ENCODE assay signal across 1 cellular context in genomic region chr7:108570146-108570755, GRCh38.
TF ChIP-seq lines count a peak whose summit lies in the region.

No MANE protein-coding gene starts in this region.

TF ChIP-seq in HepG2, 621 proteins besides CTCF, POLR2A, EP300 and RAD21 (continued from another document):
- TF ChIP-seq ZXDC (CRISPR knock-in tag; IDR thresholded peaks at IDR 0.05) (0 out of 2 replicates have a peak, but pooled peaks have one; percentile 36), ISX (CRISPR knock-in tag; conservative IDR thresholded peaks at IDR 0.05) (0 out of 2 replicates have a peak, but pooled peaks have one; percentile 43), ZNF605 (CRISPR knock-in tag; IDR thresholded peaks at IDR 0.05) (0 out of 2 replicates have a peak, but pooled peaks have one; percentile 5), KLF9 (CRISPR knock-in tag; IDR thresholded peaks at IDR 0.05; ENCODE audit: low read depth) (no peak), SRSF1 (optimal IDR thresholded peaks at IDR 0.05; ENCODE audit: low read depth, low read length) (peak; percentile 56), AGO2 (optimal IDR thresholded peaks at IDR 0.05; ENCODE audit: low read depth, low read length) (peak; percentile 52), ELK4 (CRISPR knock-in tag; IDR thresholded peaks at IDR 0.05; ENCODE audit: borderline replicate concordance) (0 out of 2 replicates have a peak, but pooled peaks have one; percentile 32), RNF219 (CRISPR knock-in tag; IDR thresholded peaks at IDR 0.05) (0 out of 2 replicates have a peak, but pooled peaks have one; percentile 63), ZNF691 (CRISPR knock-in tag; IDR thresholded peaks at IDR 0.05; ENCODE audit: borderline replicate concordance, low read depth) (0 out of 2 replicates have a peak, but pooled peaks have one; percentile 3), U2AF1 (optimal IDR thresholded peaks at IDR 0.05; ENCODE audit: low read depth, low read length) (peak; percentile 37), ZNF761 (CRISPR knock-in tag; conservative IDR thresholded peaks at IDR 0.05) (no peak), ZFP91 (CRISPR knock-in tag; IDR thresholded peaks at IDR 0.05; ENCODE audit: borderline replicate concordance) (0 out of 2 replicates have a peak, but pooled peaks have one; percentile 36), ZNF770 (CRISPR knock-in tag; IDR thresholded peaks at IDR 0.05) (peak; percentile 32; the same call in 1 of the 2 replicates), ZFP36 (IDR thresholded peaks at IDR 0.05; ENCODE audit: borderline replicate concordance, low read depth, low read length, partially characterized antibody) (no peak), ZNF512 (CRISPR knock-in tag; IDR thresholded peaks at IDR 0.05) (0 out of 2 replicates have a peak, but pooled peaks have one; percentile 14), ARID3A (IDR thresholded peaks at IDR 0.05; ENCODE audit: low read depth, low read length) (0 out of 2 replicates have a peak, but pooled peaks have one; percentile 1), FOXK2 (IDR thresholded peaks at IDR 0.05) (no peak), ZNF782 (CRISPR knock-in tag; IDR thresholded peaks at IDR 0.05; ENCODE audit: borderline replicate concordance) (no peak), GFI1 (CRISPR knock-in tag; IDR thresholded peaks at IDR 0.05; ENCODE audit: borderline replicate concordance) (peak; percentile 54; the same call in 1 of the 2 replicates), ZNF17 (CRISPR knock-in tag; IDR thresholded peaks at IDR 0.05) (0 out of 2 replicates have a peak, but pooled peaks have one; percentile 35), SAP130 (CRISPR knock-in tag; IDR thresholded peaks at IDR 0.05; ENCODE audit: low read depth) (peak; percentile 18; the same call in 1 of the 2 replicates), ZNF30 (CRISPR knock-in tag; IDR thresholded peaks at IDR 0.05) (peak; percentile 34; the same call in 1 of the 2 replicates), ZNF263 (CRISPR knock-in tag; IDR thresholded peaks at IDR 0.05) (0 out of 2 replicates have a peak, but pooled peaks have one; percentile 12)
